ENCODE assay signal across 8 cellular contexts in genomic region chr11:76444384-76445121, GRCh38. TPM values are rescaled to one million over a fixed set of nuclear protein-coding genes. Genes with fewer than 3 reads are reported as not detected.
DNase-seq lines count a peak whose midpoint lies in the region; ATAC-seq, FAIRE-seq and TF ChIP-seq lines count a peak whose summit lies in the region.

A gene with protein sequence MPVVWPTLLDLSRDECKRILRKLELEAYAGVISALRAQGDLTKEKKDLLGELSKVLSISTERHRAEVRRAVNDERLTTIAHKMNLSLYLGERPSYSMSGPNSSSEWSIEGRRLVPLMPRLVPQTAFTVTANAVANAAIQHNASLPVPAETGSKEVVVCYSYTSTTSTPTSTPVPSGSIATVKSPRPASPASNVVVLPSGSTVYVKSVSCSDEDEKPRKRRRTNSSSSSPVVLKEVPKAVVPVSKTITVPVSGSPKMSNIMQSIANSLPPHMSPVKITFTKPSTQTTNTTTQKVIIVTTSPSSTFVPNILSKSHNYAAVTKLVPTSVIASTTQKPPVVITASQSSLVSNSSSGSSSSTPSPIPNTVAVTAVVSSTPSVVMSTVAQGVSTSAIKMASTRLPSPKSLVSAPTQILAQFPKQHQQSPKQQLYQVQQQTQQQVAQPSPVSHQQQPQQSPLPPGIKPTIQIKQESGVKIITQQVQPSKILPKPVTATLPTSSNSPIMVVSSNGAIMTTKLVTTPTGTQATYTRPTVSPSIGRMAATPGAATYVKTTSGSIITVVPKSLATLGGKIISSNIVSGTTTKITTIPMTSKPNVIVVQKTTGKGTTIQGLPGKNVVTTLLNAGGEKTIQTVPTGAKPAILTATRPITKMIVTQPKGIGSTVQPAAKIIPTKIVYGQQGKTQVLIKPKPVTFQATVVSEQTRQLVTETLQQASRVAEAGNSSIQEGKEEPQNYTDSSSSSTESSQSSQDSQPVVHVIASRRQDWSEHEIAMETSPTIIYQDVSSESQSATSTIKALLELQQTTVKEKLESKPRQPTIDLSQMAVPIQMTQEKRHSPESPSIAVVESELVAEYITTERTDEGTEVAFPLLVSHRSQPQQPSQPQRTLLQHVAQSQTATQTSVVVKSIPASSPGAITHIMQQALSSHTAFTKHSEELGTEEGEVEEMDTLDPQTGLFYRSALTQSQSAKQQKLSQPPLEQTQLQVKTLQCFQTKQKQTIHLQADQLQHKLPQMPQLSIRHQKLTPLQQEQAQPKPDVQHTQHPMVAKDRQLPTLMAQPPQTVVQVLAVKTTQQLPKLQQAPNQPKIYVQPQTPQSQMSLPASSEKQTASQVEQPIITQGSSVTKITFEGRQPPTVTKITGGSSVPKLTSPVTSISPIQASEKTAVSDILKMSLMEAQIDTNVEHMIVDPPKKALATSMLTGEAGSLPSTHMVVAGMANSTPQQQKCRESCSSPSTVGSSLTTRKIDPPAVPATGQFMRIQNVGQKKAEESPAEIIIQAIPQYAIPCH (N-terminal part only) (plus strand): TSS chr11:76445018. CDS start chr11:76446939, 1,921 bp downstream.

- H3K4me2 ChIP-seq in keratinocyte (ENCODE audit: control insufficient read depth, extremely low read depth, insufficient read depth, low read depth, low read length) = peak within 1 kb of the TSS; percentile 93

- no peaks in the 10 kb centered on the region for H3K9me1 ChIP-seq in keratinocyte (ENCODE audit: control insufficient read depth, extremely low read depth, insufficient read depth, low read length)

- peak within 1 kb of the TSS; percentile 98 for H3K27ac Mint-ChIP-seq in chondrocyte (ENCODE audit: unreplicated experiment)

- dilution Hi-C loops in keratinocyte (cut with MboI; ENCODE audit: extremely low pct_ligation_motif_present, low sequenced_read_pairs) = no loop called here

- H3K79me2 ChIP-seq in keratinocyte (ENCODE audit: control insufficient read depth, insufficient read depth, low read length) = peaks cover 37% of the 10 kb centered on the region

- H2AFZ ChIP-seq in keratinocyte (ENCODE audit: control insufficient read depth, low read length) = peak within 1 kb of the TSS; percentile 97

- peak; percentile 94 for ATAC-seq in HG03439 (IDR thresholded peaks at IDR 0.05; ENCODE audit: unreplicated experiment)

- peak within 1 kb of the TSS; percentile 94 for H3K27ac ChIP-seq in keratinocyte (ENCODE audit: control insufficient read depth, insufficient read depth, low read length)

- no peaks in the 10 kb centered on the region for H3K9me3 ChIP-seq in keratinocyte (ENCODE audit: control insufficient read depth, low read depth, low read length)

- H3K4me1 ChIP-seq in keratinocyte (ENCODE audit: control insufficient read depth, extremely low read depth, insufficient read depth, low read length) = peaks cover 13% of the 10 kb centered on the region

- peak; percentile 98 for TF ChIP-seq POLR2A in GM19193 (IDR thresholded peaks at IDR 0.05; ENCODE audit: extremely low read depth, insufficient read depth, insufficient read length)

- peaks cover 0 to 4% of the 10 kb centered on the region in 2 experiments for H3K36me3 ChIP-seq in keratinocyte (ENCODE audit: control insufficient read depth in 2 of 2, extremely low read depth in 1 of 2, insufficient read depth in 2 of 2, low read length in 2 of 2)

- H4K20me1 ChIP-seq in keratinocyte (ENCODE audit: control insufficient read depth, extremely low read depth, insufficient read depth, low read length) = no peaks in the 10 kb centered on the region

- H3K27me3 ChIP-seq in keratinocyte (ENCODE audit: control insufficient read depth, extremely low read depth, insufficient read depth, low read length) = no peaks in the 10 kb centered on the region

- H3K9ac ChIP-seq in keratinocyte (ENCODE audit: control insufficient read depth, extremely low read depth, insufficient read depth, low read length) = peak within 1 kb of the TSS; percentile 90

- peak within 1 kb of the TSS; percentile 89 to 95 (median 91) for H3K4me3 ChIP-seq in keratinocyte (ENCODE audit: control insufficient read depth in 2 of 3, extremely low read depth in 1 of 3, insufficient read depth in 2 of 3, low read depth in 1 of 3, low read length in 3 of 3)

- H3K4me3 Mint-ChIP-seq in chondrocyte (ENCODE audit: unreplicated experiment) = peak within 1 kb of the TSS; percentile 96

- peak; percentile 98 for DNase-seq in AML-193 (lab: John Stamatoyannopoulos, UW)
- DNase-seq in NCI-H510A treated with DMSO at 0.1 percent for 48 hours (lab: John Stamatoyannopoulos, UW) = peak; percentile 98
- peak; percentile 79 to 82 for DNase-seq in activated CD4-positive, alpha-beta T cell treated with anti-CD3 and anti-CD28 coated beads for 24 hours (ENCODE audit: low read depth in 2 of 2)
- peak; percentile 99 for DNase-seq in chondrocyte (ENCODE audit: low spot score)
- peak; percentile 97 for DNase-seq in keratinocyte (ENCODE audit: low read depth, low spot score)
- DNase-seq in stimulated activated CD4-positive, alpha-beta T cell treated with anti-CD3 and anti-CD28 coated beads, Interleukin-15, amount 100 ng/mL, for 1 hour (ENCODE audit: low read depth in 1 of 2, low spot score in 1 of 2) = peak; percentile 76 to 78

- peak; percentile 87 for FAIRE-seq in keratinocyte (lab: Jason Lieb, UNC)

- H3K4me1 Mint-ChIP-seq in chondrocyte (ENCODE audit: low read depth) = peaks cover 26% of the 10 kb centered on the region

- no peaks in the 10 kb centered on the region for H3K27me3 Mint-ChIP-seq in chondrocyte (ENCODE audit: low read depth)

- no peaks in the 10 kb centered on the region for H3K9me3 Mint-ChIP-seq in chondrocyte (ENCODE audit: low read depth)

- TF ChIP-seq CTCF in chondrocyte (IDR thresholded peaks at IDR 0.05) = peak; percentile 6
- TF ChIP-seq CTCF in keratinocyte (optimal IDR thresholded peaks at IDR 0.05 in 1 of 3, IDR thresholded peaks at IDR 0.05 in 1 of 3, conservative IDR thresholded peaks at IDR 0.05 in 1 of 3; ENCODE audit: extremely low read depth in 1 of 3, insufficient read depth in 2 of 3, low read length in 3 of 3) = no peak

- peaks cover 3% of the 10 kb centered on the region for H3K36me3 Mint-ChIP-seq in chondrocyte (ENCODE audit: low read depth)

RNA-seq across cellular contexts. Expression of the gene that starts here (rescaled TPM):
- 16.6 to 21.9 TPM (median 17.1 TPM) in 3 replicates for total RNA-seq in chondrocyte
- polyA plus RNA-seq in keratinocyte = 9.3 to 11.3 TPM (median 10.1 TPM) in 3 replicates
- 6.7 TPM for polyA plus RNA-seq in keratinocyte (2011; ENCODE audit: low read depth)
- polyA plus RNA-seq in keratinocyte (2011; cell fraction: cytosol; rRNA removed) = 4.1 and 8.4 TPM in 2 replicates
- 18.7 and 19.1 TPM in 2 replicates for polyA plus RNA-seq in keratinocyte (2011; cell fraction: nucleus; rRNA removed)
- 5.3 and 6.6 TPM in 2 replicates for polyA plus RNA-seq in keratinocyte (2012; ENCODE audit: low replicate concordance)
- polyA minus RNA-seq in keratinocyte = 9.8 to 23.2 TPM (median 14.8 TPM) in 3 replicates
- 4.2 TPM for polyA minus RNA-seq in keratinocyte (2011; cell fraction: cytosol; rRNA and poly(A)+ RNA removed)
- 17.4 and 39.0 TPM in 2 replicates for polyA minus RNA-seq in keratinocyte (2011; cell fraction: nucleus; rRNA and poly(A)+ RNA removed)

Comparison
In these comparisons a context has a peak if more than half of its experiments do, and no peak if none do; other contexts are left out.
1. Peak in every context shown above with its lines: DNase-seq, ATAC-seq, H3K4me3 ChIP-seq and H3K27ac ChIP-seq.